Comparison of ENCODE assay signal across 30 cellular contexts in genomic region chr7:51346136-51346535, GRCh38. TPM values are rescaled to one million over a fixed set of nuclear protein-coding genes. Genes with fewer than 3 reads are reported as not detected.
DNase-seq lines count a peak whose midpoint lies in the region; ATAC-seq, FAIRE-seq and TF ChIP-seq lines count a peak whose summit lies in the region.
"Had no signal": no experiment of that assay in that cellular context is flagged by ENCODE, and none has a peak within 500 bp of the region (broad histone marks: within the 10 kb centered on the region; RNA-seq: fewer than 3 reads in every experiment).

No MANE protein-coding gene starts in this region.

- intact Hi-C loops in activated CD4-positive, alpha-beta T cell treated with anti-CD3 and anti-CD28 coated beads, Interleukin-2, amount 10 ng/mL, durations not matched to agents 24 days and 14 days (cut with micrococcal nuclease), result no loop called here

- no peaks in the 10 kb centered on the region for H3K27me3 ChIP-seq in bronchial epithelial cell (ENCODE audit: control insufficient read depth, insufficient read depth, low read length)
- H3K27me3 ChIP-seq: heart left ventricle, sigmoid colon, thyroid gland had no signal

- DNase-seq in DMS153 treated with DMSO at 0.1 percent for 48 hours (lab: John Stamatoyannopoulos, UW; ENCODE audit: unreplicated experiment), result peak; percentile 68
- DNase-seq in NCI-H2029 treated with DMSO at 0.1 percent for 48 hours (lab: John Stamatoyannopoulos, UW), result peak; percentile 80
- DNase-seq in NCI-H510A treated with DMSO at 0.1 percent for 48 hours (lab: John Stamatoyannopoulos, UW), result peak; percentile 95
- no peak for DNase-seq in bronchial epithelial cell (ENCODE audit: low read depth)
- no peak for DNase-seq in D341Med (ENCODE audit: low spot score)
- no peak for DNase-seq in activated CD4-positive, alpha-beta T cell treated with anti-CD3 and anti-CD28 coated beads, Interleukin-2, amount 10 ng/mL, durations not matched to agents 24 days and 14 days
- DNase-seq: ACHN; activated CD4-positive, CD25-positive, alpha-beta regulatory T cell treated with anti-CD3 and anti-CD28 coated beads, Interleukin-2, amount 50 U/mL, for 72 hours; activated CD8-positive, alpha-beta T cell treated with anti-CD3 and anti-CD28 coated beads for 36 hours; activated effector memory CD4-positive, alpha-beta T cell treated with anti-CD3 and anti-CD28 coated beads, Interleukin-2, amount 50 U/mL, for 16 hours; effector CD8-positive, alpha-beta T cell; erythroblast; heart left ventricle; kidney glomerular epithelial cell; NCI-H1436 treated with DMSO at 0.1 percent for 48 hours; NK-92 treated with Interleukin-12 subunit alpha and Interleukin-12 subunit beta, amount 100 ng/mL, for 24 hours; posterior cingulate gyrus; SIG-M5; sigmoid colon; stimulated activated CD4-positive, alpha-beta T cell treated with anti-CD3 and anti-CD28 coated beads, Interleukin-15, amount 100 ng/mL, for 24 hours; stimulated activated naive CD8-positive, alpha-beta T cell treated with anti-CD3 and anti-CD28 coated beads, Interleukin-15, amount 100 ng/mL, for 72 hours; SW 1271; thyroid gland had no signal

- H3K27me3 Mint-ChIP-seq in activated CD4-positive, alpha-beta T cell treated with anti-CD3 and anti-CD28 coated beads, Interleukin-2, amount 10 ng/mL, durations not matched to agents 24 days and 14 days, result no peaks in the 10 kb centered on the region

- FAIRE-seq in bronchial epithelial cell (lab: Jason Lieb, UNC), result peak; percentile 52
- FAIRE-seq: GM12891 had no signal

- no peaks in the 10 kb centered on the region for H3K36me3 Mint-ChIP-seq in activated CD4-positive, alpha-beta T cell treated with anti-CD3 and anti-CD28 coated beads, Interleukin-2, amount 10 ng/mL, durations not matched to agents 24 days and 14 days (ENCODE audit: low read depth)

- no peaks in the 10 kb centered on the region for H3K9me3 Mint-ChIP-seq in activated CD4-positive, alpha-beta T cell treated with anti-CD3 and anti-CD28 coated beads, Interleukin-2, amount 10 ng/mL, durations not matched to agents 24 days and 14 days
- H3K9me3 Mint-ChIP-seq: activated CD8-positive, alpha-beta T cell treated with anti-CD3 and anti-CD28 coated beads for 36 hours; neural crest cell; stimulated activated naive CD8-positive, alpha-beta T cell treated with anti-CD3 and anti-CD28 coated beads, Interleukin-15, amount 100 ng/mL, for 72 hours had no signal

- no peak for TF ChIP-seq CTCF in bronchial epithelial cell (IDR thresholded peaks at IDR 0.05; ENCODE audit: insufficient read depth, low read length, severe bottlenecking)

- H3K4me3 Mint-ChIP-seq in activated CD4-positive, alpha-beta T cell treated with anti-CD3 and anti-CD28 coated beads, Interleukin-2, amount 10 ng/mL, durations not matched to agents 24 days and 14 days, result no peak overlapping the region
- H3K4me3 Mint-ChIP-seq: activated CD8-positive, alpha-beta T cell treated with anti-CD3 and anti-CD28 coated beads for 36 hours; neural crest cell; stimulated activated naive CD8-positive, alpha-beta T cell treated with anti-CD3 and anti-CD28 coated beads, Interleukin-15, amount 100 ng/mL, for 72 hours had no signal

- no peak for ATAC-seq in GM18502 (IDR thresholded peaks at IDR 0.05; ENCODE audit: poor library complexity, unreplicated experiment)
- no peak for ATAC-seq in GM21360 (IDR thresholded peaks at IDR 0.05; ENCODE audit: unreplicated experiment)
- ATAC-seq: activated CD8-positive, alpha-beta T cell treated with anti-CD3 and anti-CD28 coated beads for 36 hours; Panc1; stimulated activated naive CD8-positive, alpha-beta T cell treated with anti-CD3 and anti-CD28 coated beads, Interleukin-15, amount 100 ng/mL, for 72 hours had no signal

- H3K27ac Mint-ChIP-seq in activated CD4-positive, alpha-beta T cell treated with anti-CD3 and anti-CD28 coated beads, Interleukin-2, amount 10 ng/mL, durations not matched to agents 24 days and 14 days, result no peak overlapping the region
- H3K27ac Mint-ChIP-seq: activated CD8-positive, alpha-beta T cell treated with anti-CD3 and anti-CD28 coated beads for 36 hours; stimulated activated naive CD8-positive, alpha-beta T cell treated with anti-CD3 and anti-CD28 coated beads, Interleukin-15, amount 100 ng/mL, for 72 hours had no signal

- H3K4me3 ChIP-seq in bronchial epithelial cell (ENCODE audit: low read depth, low read length), result no peak overlapping the region
- H3K4me3 ChIP-seq: heart left ventricle, lung, sigmoid colon, thyroid gland had no signal

- no peaks in the 10 kb centered on the region for H3K36me3 ChIP-seq in bronchial epithelial cell (ENCODE audit: control insufficient read depth, insufficient read depth, low read length)
- H3K36me3 ChIP-seq: heart left ventricle, sigmoid colon, thyroid gland had no signal

- no peaks in the 10 kb centered on the region for H3K4me1 Mint-ChIP-seq in activated CD4-positive, alpha-beta T cell treated with anti-CD3 and anti-CD28 coated beads, Interleukin-2, amount 10 ng/mL, durations not matched to agents 24 days and 14 days
- H3K4me1 Mint-ChIP-seq: neural crest cell; stimulated activated naive CD8-positive, alpha-beta T cell treated with anti-CD3 and anti-CD28 coated beads, Interleukin-15, amount 100 ng/mL, for 72 hours had no signal

RNA-seq across cellular contexts. Expression of gene COBL, which starts 29.5 kb away (rescaled TPM):
- total RNA-seq in bronchial epithelial cell, result 1.1 and 4.1 TPM in 2 replicates
- not detected in 2 replicates for total RNA-seq in activated CD4-positive, alpha-beta T cell treated with anti-CD3 and anti-CD28 coated beads, Interleukin-2, amount 10 ng/mL, durations not matched to agents 24 days and 14 days
- total RNA-seq: activated CD8-positive, alpha-beta T cell treated with anti-CD3 and anti-CD28 coated beads for 36 hours; fibroblast of villous mesenchyme had no signal

Comparison
In these comparisons a context has a peak if more than half of its experiments do, and no peak if none do; other contexts are left out.
1. DNase-seq: peak in DMS153 treated with DMSO at 0.1 percent for 48 hours (single experiment), NCI-H2029 treated with DMSO at 0.1 percent for 48 hours (single experiment) and NCI-H510A treated with DMSO at 0.1 percent for 48 hours (single experiment); none in bronchial epithelial cell (single experiment), D341Med (single experiment) and activated CD4-positive, alpha-beta T cell treated with anti-CD3 and anti-CD28 coated beads, Interleukin-2, amount 10 ng/mL, durations not matched to agents 24 days and 14 days (single experiment).